ENCODE assay signal across 12 cellular contexts in genomic region chrX:119682019-119682989, GRCh38. TPM values are rescaled to one million over a fixed set of nuclear protein-coding genes. Genes with fewer than 3 reads are reported as not detected.
DNase-seq lines count a peak whose midpoint lies in the region; ATAC-seq lines count a peak whose summit lies in the region.
"Had no signal": no experiment of that assay in that cellular context is flagged by ENCODE, and none has a peak within 500 bp of the region (broad histone marks: within the 10 kb centered on the region; RNA-seq: fewer than 3 reads in every experiment).

No MANE protein-coding gene starts in this region.

- POLR2A ChIA-PET in activated CD4-positive, alpha-beta memory T cell treated with anti-CD3 and anti-CD28 coated beads, Interleukin-2, amount 10 ng/mL, durations not matched to agents 7 days and 5 days (lab: Charles Lee), result interaction anchor here (1.0 to 13.5 kb wide), 12 partner anchors 6 to 188 kb away, joined by 3 to 337 read pairs (median 6); partner anchors contain the start of genes NKRF, RPL39, SEPTIN6 and SOWAHD

- no peak for DNase-seq in activated CD4-positive, CD25-positive, alpha-beta regulatory T cell treated with anti-CD3 and anti-CD28 coated beads, Interleukin-2, amount 50 U/mL, for 72 hours
- no peak for DNase-seq in activated CD4-positive, alpha-beta memory T cell treated with anti-CD3 and anti-CD28 coated beads, Interleukin-2, amount 10 ng/mL, durations not matched to agents 7 days and 5 days
- DNase-seq in NCI-H446 treated with DMSO at 0.1 percent for 48 hours (lab: John Stamatoyannopoulos, UW), result no peak
- DNase-seq in NCI-H69 (lab: John Stamatoyannopoulos, UW), result no peak
- DNase-seq in RKO (ENCODE audit: low spot score), result no peak
- DNase-seq: ACHN, amniotic stem cell, SHP77 treated with DMSO at 0.1 percent for 48 hours had no signal

- H3K27me3 Mint-ChIP-seq in activated CD4-positive, alpha-beta memory T cell treated with anti-CD3 and anti-CD28 coated beads, Interleukin-2, amount 10 ng/mL, durations not matched to agents 7 days and 5 days, result no peaks in the 10 kb centered on the region
- H3K27me3 Mint-ChIP-seq in stimulated activated memory B cell treated with anti-CD40 and anti-IgM and Interleukin-4, amounts not matched to agents 10 μg/mL and 1 μg/mL and 100 μg/mL, for 72 hours, result no peaks in the 10 kb centered on the region

- peak overlapping the region; percentile 68 for H3K4me3 Mint-ChIP-seq in activated CD4-positive, alpha-beta memory T cell treated with anti-CD3 and anti-CD28 coated beads, Interleukin-2, amount 10 ng/mL, durations not matched to agents 7 days and 5 days
- H3K4me3 Mint-ChIP-seq in stimulated activated memory B cell treated with anti-CD40 and anti-IgM and Interleukin-4, amounts not matched to agents 10 μg/mL and 1 μg/mL and 100 μg/mL, for 72 hours, result peak overlapping the region; percentile 69
- H3K4me3 Mint-ChIP-seq: neural crest cell had no signal

- CTCF ChIA-PET in activated CD4-positive, alpha-beta memory T cell treated with anti-CD3 and anti-CD28 coated beads, Interleukin-2, amount 10 ng/mL, durations not matched to agents 7 days and 5 days (lab: Charles Lee), result interaction anchor here (1.0 to 2.9 kb wide), 5 partner anchors 9 to 75 kb away, joined by 3 to 10 read pairs (median 6); partner anchors contain the start of gene SEPTIN6

- peaks cover 68% of the 10 kb centered on the region for H3K4me1 Mint-ChIP-seq in activated CD4-positive, alpha-beta memory T cell treated with anti-CD3 and anti-CD28 coated beads, Interleukin-2, amount 10 ng/mL, durations not matched to agents 7 days and 5 days
- peaks cover 71% of the 10 kb centered on the region for H3K4me1 Mint-ChIP-seq in stimulated activated memory B cell treated with anti-CD40 and anti-IgM and Interleukin-4, amounts not matched to agents 10 μg/mL and 1 μg/mL and 100 μg/mL, for 72 hours

- H3K36me3 Mint-ChIP-seq in activated CD4-positive, alpha-beta memory T cell treated with anti-CD3 and anti-CD28 coated beads, Interleukin-2, amount 10 ng/mL, durations not matched to agents 7 days and 5 days (ENCODE audit: low read depth), result peaks cover 40% of the 10 kb centered on the region
- peaks cover 11% of the 10 kb centered on the region for H3K36me3 Mint-ChIP-seq in stimulated activated memory B cell treated with anti-CD40 and anti-IgM and Interleukin-4, amounts not matched to agents 10 μg/mL and 1 μg/mL and 100 μg/mL, for 72 hours

- ATAC-seq in activated CD4-positive, CD25-positive, alpha-beta regulatory T cell treated with anti-CD3 and anti-CD28 coated beads, Interleukin-2, amount 50 U/mL, for 24 hours, result peak; percentile 6 to 27
- peak; percentile 31 for ATAC-seq in HG02943 (IDR thresholded peaks at IDR 0.05; ENCODE audit: low read depth, unreplicated experiment)
- peak; percentile 34 for ATAC-seq in stimulated activated memory B cell treated with anti-CD40 and anti-IgM and Interleukin-4, amounts not matched to agents 10 μg/mL and 1 μg/mL and 100 μg/mL, for 72 hours

- H3K9me3 Mint-ChIP-seq in activated CD4-positive, alpha-beta memory T cell treated with anti-CD3 and anti-CD28 coated beads, Interleukin-2, amount 10 ng/mL, durations not matched to agents 7 days and 5 days, result no peaks in the 10 kb centered on the region
- no peaks in the 10 kb centered on the region for H3K9me3 Mint-ChIP-seq in stimulated activated memory B cell treated with anti-CD40 and anti-IgM and Interleukin-4, amounts not matched to agents 10 μg/mL and 1 μg/mL and 100 μg/mL, for 72 hours

- peak overlapping the region; percentile 98 for H3K27ac Mint-ChIP-seq in activated CD4-positive, alpha-beta memory T cell treated with anti-CD3 and anti-CD28 coated beads, Interleukin-2, amount 10 ng/mL, durations not matched to agents 7 days and 5 days
- H3K27ac Mint-ChIP-seq in stimulated activated memory B cell treated with anti-CD40 and anti-IgM and Interleukin-4, amounts not matched to agents 10 μg/mL and 1 μg/mL and 100 μg/mL, for 72 hours, result peak overlapping the region; percentile 86

RNA-seq across cellular contexts. Expression of gene SEPTIN6, which starts 10.7 kb away (rescaled TPM):
- 100 to 1,000 TPM; 214 to 219 TPM for total RNA-seq in activated CD4-positive, alpha-beta memory T cell treated with anti-CD3 and anti-CD28 coated beads, Interleukin-2, amount 10 ng/mL, durations not matched to agents 7 days and 5 days
